13 cellular contexts compared by ENCODE assay signal in the genomic region with DNA sequence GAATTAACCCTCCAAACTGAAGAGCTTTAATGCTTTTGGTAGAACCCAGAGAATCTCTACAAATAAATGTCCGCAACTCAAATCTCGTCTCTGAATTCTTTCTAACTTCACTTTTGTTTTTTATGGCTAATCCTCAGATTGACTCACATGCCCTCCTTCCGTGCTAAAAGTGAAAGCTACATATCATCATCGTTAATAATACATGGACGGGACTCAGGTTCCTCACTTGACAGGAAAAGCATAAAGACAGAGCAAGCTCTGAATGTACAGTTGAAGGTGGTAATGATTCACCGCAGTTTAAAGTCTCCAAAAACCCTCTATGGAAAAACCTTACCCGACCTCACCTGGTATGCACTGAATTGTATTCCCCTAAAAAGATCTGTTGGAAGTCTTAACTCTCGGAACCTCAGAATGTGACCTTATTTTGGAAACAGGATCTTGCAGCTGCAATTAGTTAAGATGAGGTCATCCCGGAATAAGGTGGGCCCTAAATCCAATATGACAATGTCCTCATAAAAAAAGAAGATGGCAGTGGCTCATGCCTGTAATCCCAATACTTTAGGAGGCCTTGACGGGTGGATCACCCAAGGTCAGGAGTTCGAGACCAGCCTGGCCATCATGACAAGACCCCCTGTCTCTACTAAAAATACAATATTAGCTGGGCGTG.
DNase-seq lines count a peak whose midpoint lies in the region; ATAC-seq and TF ChIP-seq lines count a peak whose summit lies in the region.
"Had no signal": no experiment of that assay in that cellular context is flagged by ENCODE, and none has a peak within 500 bp of the region (broad histone marks: within the 10 kb centered on the region; RNA-seq: fewer than 3 reads in every experiment).

No MANE protein-coding gene starts in this region.

- H3K4me3 ChIP-seq in heart left ventricle (no peak overlapping the region), gastroesophageal sphincter (no peak overlapping the region)
- H3K4me3 ChIP-seq: stomach had no signal

- POLR2A ChIA-PET in RWPE1 (lab: Yijun Ruan, JAX; ENCODE audit: low non-redundant PET): no interaction called here

- WGBS in heart left ventricle, 4 donors: 66 to 70% (median 68%) methylated on average over 12 of the region's 12 CpGs
- WGBS in gastroesophageal sphincter (ENCODE audit: low coverage in 1 of 2), 2 donors: 71 to 78% methylated on average over 10 to 12 of the region's 12 CpGs

- peak in 2 of 4 donors; percentile 49 to 50 for ATAC-seq in heart left ventricle
- no peak for ATAC-seq in Right ventricle myocardium superior (ENCODE audit: poor library complexity)
- no peak for ATAC-seq in gastroesophageal sphincter
- ATAC-seq in HG02759 (IDR thresholded peaks at IDR 0.05; ENCODE audit: unreplicated experiment): no peak
- ATAC-seq in GM19351 (IDR thresholded peaks at IDR 0.05; ENCODE audit: unreplicated experiment): no peak

- no peak for TF ChIP-seq EP300 in gastroesophageal sphincter (IDR thresholded peaks at IDR 0.05)

- H3K27ac ChIP-seq in heart left ventricle (peak overlapping the region in 8 of 12 donors; percentile 11 to 65 (median 32)), RWPE1 (no peak overlapping the region), gastroesophageal sphincter (peak overlapping the region in 3 of 4 donors; percentile 6 to 23 (median 13))
- H3K27ac ChIP-seq: brain microvascular endothelial cell, stomach had no signal

- no peak for DNase-seq in heart left ventricle
- DNase-seq in Right ventricle myocardium superior: no peak
- DNase-seq in RWPE1 (ENCODE audit: low spot score): peak; percentile 3
- DNase-seq in stromal cell of bone marrow (ENCODE audit: low read depth): peak; percentile 19
- no peak for DNase-seq in activated CD4-positive, CD25-positive, alpha-beta regulatory T cell (lab: John Stamatoyannopoulos, UW)
- DNase-seq: activated CD4-positive, alpha-beta T cell treated with anti-CD3 and anti-CD28 coated beads, Interleukin-2, amount 50 U/mL, for 4 hours; brain microvascular endothelial cell; NCI-H2029 treated with DMSO at 0.1 percent for 48 hours; stomach; T-helper 9 cell had no signal

- TF ChIP-seq POLR2A in heart left ventricle (IDR thresholded peaks at IDR 0.05) (no peak), gastroesophageal sphincter (IDR thresholded peaks at IDR 0.05) (no peak)

- H3K9me3 ChIP-seq in heart left ventricle: no peaks in the 10 kb centered on the region
- H3K9me3 ChIP-seq in gastroesophageal sphincter: no peaks in the 10 kb centered on the region
- H3K9me3 ChIP-seq: stomach had no signal

- CTCF ChIA-PET in RWPE1 (lab: Yijun Ruan, JAX): interaction anchor here (0.9 kb wide), 1 partner anchor 89 kb away, joined by 3 read pairs; no protein-coding TSS in a partner anchor

- TF ChIP-seq CTCF in heart left ventricle (IDR thresholded peaks at IDR 0.05) (no peak), RWPE1 (conservative IDR thresholded peaks at IDR 0.05; ENCODE audit: low read depth) (no peak), gastroesophageal sphincter (IDR thresholded peaks at IDR 0.05) (no peak)

- H3K27me3 ChIP-seq in heart left ventricle: no peaks in the 10 kb centered on the region
- H3K27me3 ChIP-seq in gastroesophageal sphincter: no peaks in the 10 kb centered on the region
- H3K27me3 ChIP-seq: brain microvascular endothelial cell, stomach had no signal

- intact Hi-C loops in heart left ventricle (cut with DNase I): no loop called here
- intact Hi-C loops in Right ventricle myocardium superior (cut with DNase I): no loop called here

- peaks cover 0 to 42% (median 6%) of the 10 kb centered on the region in 12 donors for H3K4me1 ChIP-seq in heart left ventricle
- peaks cover 0 to 27% (median 0%) of the 10 kb centered on the region in 3 donors for H3K4me1 ChIP-seq in gastroesophageal sphincter

- peaks cover 0 to 3% (median 0%) of the 10 kb centered on the region in 9 donors for H3K36me3 ChIP-seq in heart left ventricle
- H3K36me3 ChIP-seq in gastroesophageal sphincter: peaks cover 0 to 17% of the 10 kb centered on the region in 2 donors
- H3K36me3 ChIP-seq: brain microvascular endothelial cell had no signal

Comparison
In these comparisons a context has a peak if more than half of its experiments do, and no peak if none do; other contexts are left out.
1. DNase-seq: peak in RWPE1 (single experiment) and stromal cell of bone marrow (single experiment); none in heart left ventricle (0 of 5), Right ventricle myocardium superior (single experiment) and activated CD4-positive, CD25-positive, alpha-beta regulatory T cell (0 of 4).